ENCODE assay signal across 8 cellular contexts in the genomic region with DNA sequence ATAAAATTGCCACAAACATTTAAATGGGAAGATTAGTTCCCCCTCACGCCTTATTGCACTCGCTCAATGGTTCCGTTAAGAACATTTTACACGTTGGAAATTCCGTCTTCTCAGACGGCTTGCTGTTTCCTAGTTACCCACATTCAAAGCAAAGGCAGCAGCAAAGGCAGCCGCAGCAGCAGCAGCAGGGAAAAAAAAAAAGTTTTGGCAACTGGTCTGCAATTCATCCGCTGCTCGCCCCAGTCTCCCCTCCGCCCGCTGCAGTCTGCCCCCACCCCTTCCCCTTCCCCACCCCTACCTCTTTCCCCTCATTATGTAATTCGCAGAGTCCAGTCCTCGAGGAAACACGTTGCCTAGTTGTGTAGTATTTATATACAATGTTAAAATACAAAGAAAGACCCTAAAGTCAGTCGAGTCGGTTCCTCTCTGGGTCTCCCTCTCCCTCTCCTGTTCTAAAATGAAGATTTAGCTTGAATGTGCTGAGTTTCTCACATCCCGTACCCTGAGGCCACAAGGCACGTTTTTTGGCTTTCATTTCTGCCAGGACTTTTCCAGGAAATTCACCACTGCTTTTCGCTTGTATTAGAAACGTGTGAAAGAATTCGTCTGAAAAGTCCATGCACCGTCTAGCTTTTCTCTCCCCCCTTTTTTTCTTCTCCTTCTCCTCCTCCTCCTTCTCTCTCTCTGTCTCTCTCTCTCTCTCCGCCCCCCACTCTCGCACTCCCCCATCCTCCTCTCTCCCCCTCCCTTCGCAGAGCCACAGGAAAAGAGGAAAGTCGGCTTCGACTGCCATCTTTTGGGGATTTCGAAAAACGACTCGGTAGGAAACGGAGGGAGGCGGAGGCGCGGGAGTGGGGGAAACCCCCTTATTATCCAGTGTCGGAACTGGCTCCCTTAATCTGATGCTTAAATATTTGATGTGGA.
DNase-seq lines count a peak whose midpoint lies in the region; ATAC-seq and TF ChIP-seq lines count a peak whose summit lies in the region.

No MANE protein-coding gene starts in this region.

- DNase-seq in DMS79 (lab: John Stamatoyannopoulos, UW) (peak; percentile 47), NCI-H1048 (lab: John Stamatoyannopoulos, UW) (peak; percentile 54), fibroblast of lung (ENCODE audit: low read depth in 2 of 2) (peak; percentile 88 to 93), uterus (peak; percentile 83 to 90)
- DNase-seq in effector CD4-positive, alpha-beta T cell = no peak
- DNase-seq in activated CD8-positive, alpha-beta memory T cell treated with anti-CD3 and anti-CD28 coated beads, Interleukin-2, amount 10 ng/mL, durations not matched to agents 7 days and 5 days = no peak

- no peak overlapping the region for H3K4me3 Mint-ChIP-seq in activated CD8-positive, alpha-beta memory T cell treated with anti-CD3 and anti-CD28 coated beads, Interleukin-2, amount 10 ng/mL, durations not matched to agents 7 days and 5 days

- intact Hi-C loops in uterus (cut with DNase I; ENCODE audit: low total_unique reads) = loop anchor here (5.0 kb wide), 1 partner anchor 122 kb away; no protein-coding TSS in a partner anchor

- ATAC-seq in SK-N-SH treated with all-trans-retinoic acid at 6 μM for 48 hours = peak; percentile 71
- no peak for ATAC-seq in activated CD8-positive, alpha-beta memory T cell treated with anti-CD3 and anti-CD28 coated beads, Interleukin-2, amount 10 ng/mL, durations not matched to agents 7 days and 5 days

- peaks cover 42% of the 10 kb centered on the region for H3K79me2 ChIP-seq in fibroblast of lung (ENCODE audit: control insufficient read depth, insufficient read depth, low read length)

- TF ChIP-seq CTCF in fibroblast of lung (conservative IDR thresholded peaks at IDR 0.05 in 1 of 2, IDR thresholded peaks at IDR 0.05 in 1 of 2; ENCODE audit: low read depth in 1 of 2, low read length in 2 of 2) = peak; percentile 54 to 58
- TF ChIP-seq CTCF in uterus (IDR thresholded peaks at IDR 0.05) = peak; percentile 42 to 69 (median 50)

- CTCF ChIA-PET in activated CD8-positive, alpha-beta memory T cell treated with anti-CD3 and anti-CD28 coated beads, Interleukin-2, amount 10 ng/mL, durations not matched to agents 7 days and 5 days (lab: Charles Lee) = no interaction called here

- H3K4me1 ChIP-seq in fibroblast of lung (ENCODE audit: control insufficient read depth, extremely low read depth, insufficient read depth, low read length) = peaks cover 17% of the 10 kb centered on the region
- peaks cover 0 to 23% of the 10 kb centered on the region in 2 donors for H3K4me1 ChIP-seq in muscle layer of duodenum (ENCODE audit: control insufficient read depth in 1 of 2, insufficient read depth in 2 of 2, low read length in 2 of 2)
- peaks cover 0 to 2% of the 10 kb centered on the region in 2 donors for H3K4me1 ChIP-seq in uterus

- H3K27ac Mint-ChIP-seq in activated CD8-positive, alpha-beta memory T cell treated with anti-CD3 and anti-CD28 coated beads, Interleukin-2, amount 10 ng/mL, durations not matched to agents 7 days and 5 days = no peak overlapping the region

- no peaks in the 10 kb centered on the region for H4K20me1 ChIP-seq in fibroblast of lung (ENCODE audit: control insufficient read depth, extremely low read depth, insufficient read depth, low read length)

- H3K27me3 ChIP-seq in fibroblast of lung (ENCODE audit: control insufficient read depth, insufficient read depth, low read length) (no peaks in the 10 kb centered on the region), muscle layer of duodenum (ENCODE audit: low read depth, low read length) (peaks cover 29% of the 10 kb centered on the region), uterus (no peaks in the 10 kb centered on the region)

- no peak for TF ChIP-seq POLR2A in uterus (IDR thresholded peaks at IDR 0.05)

- no peaks in the 10 kb centered on the region for H3K4me1 Mint-ChIP-seq in activated CD8-positive, alpha-beta memory T cell treated with anti-CD3 and anti-CD28 coated beads, Interleukin-2, amount 10 ng/mL, durations not matched to agents 7 days and 5 days

- H3K27me3 Mint-ChIP-seq in activated CD8-positive, alpha-beta memory T cell treated with anti-CD3 and anti-CD28 coated beads, Interleukin-2, amount 10 ng/mL, durations not matched to agents 7 days and 5 days = peaks cover 55% of the 10 kb centered on the region

- H3K9ac ChIP-seq in fibroblast of lung (ENCODE audit: insufficient read depth, low read length) = peak overlapping the region; percentile 68

- H3K9me3 Mint-ChIP-seq in activated CD8-positive, alpha-beta memory T cell treated with anti-CD3 and anti-CD28 coated beads, Interleukin-2, amount 10 ng/mL, durations not matched to agents 7 days and 5 days (ENCODE audit: low read depth) = no peaks in the 10 kb centered on the region

- peak overlapping the region; percentile 91 for H3K27ac ChIP-seq in fibroblast of lung (ENCODE audit: insufficient read depth, low read length)
- H3K27ac ChIP-seq in muscle layer of duodenum (ENCODE audit: low read length) = peak overlapping the region; percentile 81
- peak overlapping the region; percentile 94 to 99 for H3K27ac ChIP-seq in uterus

- no peak overlapping the region for H2AFZ ChIP-seq in fibroblast of lung (ENCODE audit: low read length)

- H3K36me3 ChIP-seq in fibroblast of lung (ENCODE audit: control insufficient read depth, insufficient read depth, low read length) (peaks cover 4% of the 10 kb centered on the region), muscle layer of duodenum (ENCODE audit: control insufficient read depth in 1 of 2, insufficient read depth in 2 of 2, low read length in 2 of 2) (peaks cover 0 to 9% of the 10 kb centered on the region in 2 donors), uterus (no peaks in the 10 kb centered on the region)

- no peaks in the 10 kb centered on the region for H3K9me3 ChIP-seq in fibroblast of lung (ENCODE audit: control insufficient read depth, insufficient read depth, low read depth, low read length)
- no peaks in the 10 kb centered on the region for H3K9me3 ChIP-seq in muscle layer of duodenum (ENCODE audit: control insufficient read depth in 1 of 2, low read length in 2 of 2)
- H3K9me3 ChIP-seq in uterus = no peaks in the 10 kb centered on the region

- no peaks in the 10 kb centered on the region for H3K36me3 Mint-ChIP-seq in activated CD8-positive, alpha-beta memory T cell treated with anti-CD3 and anti-CD28 coated beads, Interleukin-2, amount 10 ng/mL, durations not matched to agents 7 days and 5 days

- H3K4me3 ChIP-seq in fibroblast of lung (replicated peaks in 1 of 4; ENCODE audit: control extremely low read depth in 1 of 4, insufficient read depth in 1 of 4, low read depth in 3 of 4, low read length in 4 of 4) (peak overlapping the region; percentile 61 to 75 (median 64)), muscle layer of duodenum (ENCODE audit: low read depth in 1 of 2, low read length in 2 of 2) (peak overlapping the region; percentile 41 to 65), uterus (peak overlapping the region; percentile 49 to 54)

- peak overlapping the region; percentile 99 for H3K4me2 ChIP-seq in fibroblast of lung (ENCODE audit: extremely low read depth, insufficient read depth, low read length)

TF ChIP-seq in SK-N-SH treated with all-trans-retinoic acid at 6 μM for 48 hours, 23 proteins besides CTCF, POLR2A, EP300 and RAD21:
- TF ChIP-seq, protein P1, sequence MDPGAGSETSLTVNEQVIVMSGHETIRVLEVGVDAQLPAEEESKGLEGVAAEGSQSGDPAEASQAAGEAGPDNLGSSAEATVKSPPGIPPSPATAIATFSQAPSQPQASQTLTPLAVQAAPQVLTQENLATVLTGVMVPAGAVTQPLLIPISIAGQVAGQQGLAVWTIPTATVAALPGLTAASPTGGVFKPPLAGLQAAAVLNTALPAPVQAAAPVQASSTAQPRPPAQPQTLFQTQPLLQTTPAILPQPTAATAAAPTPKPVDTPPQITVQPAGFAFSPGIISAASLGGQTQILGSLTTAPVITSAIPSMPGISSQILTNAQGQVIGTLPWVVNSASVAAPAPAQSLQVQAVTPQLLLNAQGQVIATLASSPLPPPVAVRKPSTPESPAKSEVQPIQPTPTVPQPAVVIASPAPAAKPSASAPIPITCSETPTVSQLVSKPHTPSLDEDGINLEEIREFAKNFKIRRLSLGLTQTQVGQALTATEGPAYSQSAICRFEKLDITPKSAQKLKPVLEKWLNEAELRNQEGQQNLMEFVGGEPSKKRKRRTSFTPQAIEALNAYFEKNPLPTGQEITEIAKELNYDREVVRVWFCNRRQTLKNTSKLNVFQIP (CRISPR knock-in tag; IDR thresholded peaks at IDR 0.05; ENCODE audit: borderline replicate concordance, low read depth) = no peak
- TF ChIP-seq TCF4 (CRISPR knock-in tag; IDR thresholded peaks at IDR 0.05; ENCODE audit: borderline replicate concordance) = 0 out of 2 replicates have a peak, but pooled peaks have one; percentile 10
- peak; percentile 52; the same call in 1 of the 2 replicates for TF ChIP-seq ARNTL (CRISPR knock-in tag; IDR thresholded peaks at IDR 0.05; ENCODE audit: borderline replicate concordance, low read depth)
- TF ChIP-seq, protein P2, sequence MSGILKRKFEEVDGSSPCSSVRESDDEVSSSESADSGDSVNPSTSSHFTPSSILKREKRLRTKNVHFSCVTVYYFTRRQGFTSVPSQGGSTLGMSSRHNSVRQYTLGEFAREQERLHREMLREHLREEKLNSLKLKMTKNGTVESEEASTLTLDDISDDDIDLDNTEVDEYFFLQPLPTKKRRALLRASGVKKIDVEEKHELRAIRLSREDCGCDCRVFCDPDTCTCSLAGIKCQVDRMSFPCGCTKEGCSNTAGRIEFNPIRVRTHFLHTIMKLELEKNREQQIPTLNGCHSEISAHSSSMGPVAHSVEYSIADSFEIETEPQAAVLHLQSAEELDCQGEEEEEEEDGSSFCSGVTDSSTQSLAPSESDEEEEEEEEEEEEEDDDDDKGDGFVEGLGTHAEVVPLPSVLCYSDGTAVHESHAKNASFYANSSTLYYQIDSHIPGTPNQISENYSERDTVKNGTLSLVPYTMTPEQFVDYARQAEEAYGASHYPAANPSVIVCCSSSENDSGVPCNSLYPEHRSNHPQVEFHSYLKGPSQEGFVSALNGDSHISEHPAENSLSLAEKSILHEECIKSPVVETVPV (CRISPR knock-in tag; IDR thresholded peaks at IDR 0.05) = 0 out of 2 replicates have a peak, but pooled peaks have one; percentile 59

Comparison
In these comparisons a context has a peak if more than half of its experiments do, and no peak if none do; other contexts are left out.
1. DNase-seq: peak in DMS79 (single experiment), NCI-H1048 (single experiment), fibroblast of lung (2 of 2) and uterus (2 of 2); none in effector CD4-positive, alpha-beta T cell (single experiment) and activated CD8-positive, alpha-beta memory T cell treated with anti-CD3 and anti-CD28 coated beads, Interleukin-2, amount 10 ng/mL, durations not matched to agents 7 days and 5 days (single experiment).
2. Peak in every context shown above with its lines, with median percentiles within 50 percentile points of each other: H3K27ac ChIP-seq and H3K4me3 ChIP-seq.